17 cellular contexts compared by ENCODE assay signal in genomic region chr20:34736106-34736505, GRCh38.
"Had no signal": no experiment of that assay in that cellular context is flagged by ENCODE, and none has a peak within 500 bp of the region (broad histone marks: within the 10 kb centered on the region; RNA-seq: fewer than 3 reads in every experiment).

No MANE protein-coding gene starts in this region.

- H3K4me3 Mint-ChIP-seq: activated CD4-positive, alpha-beta T cell treated with anti-CD3 and anti-CD28 coated beads, Interleukin-2, amount 10 ng/mL, durations not matched to agents 7 days and 5 days; activated naive CD8-positive, alpha-beta T cell; memory B cell; natural killer cell treated with Interleukin-12 subunit alpha and Interleukin-12 subunit beta and Interleukin-15 and Interleukin-18, amount 100 ng/mL, for 72 hours; stimulated activated effector memory CD8-positive, alpha-beta T cell treated with anti-CD3 and anti-CD28 coated beads, Interleukin-12 subunit alpha, Interleukin-12 subunit beta, amount 100 ng/mL, for 72 hours had no signal

- H3K4me1 Mint-ChIP-seq: activated CD4-positive, alpha-beta T cell treated with anti-CD3 and anti-CD28 coated beads, Interleukin-2, amount 10 ng/mL, durations not matched to agents 7 days and 5 days; memory B cell; stimulated activated effector memory CD8-positive, alpha-beta T cell treated with anti-CD3 and anti-CD28 coated beads, Interleukin-12 subunit alpha, Interleukin-12 subunit beta, amount 100 ng/mL, for 72 hours had no signal

- H3K27ac ChIP-seq: body of pancreas, epithelial cell of prostate, left lung had no signal

- H3K27me3 Mint-ChIP-seq: activated CD4-positive, alpha-beta T cell treated with anti-CD3 and anti-CD28 coated beads, Interleukin-2, amount 10 ng/mL, durations not matched to agents 7 days and 5 days; activated naive CD8-positive, alpha-beta T cell; memory B cell; natural killer cell treated with Interleukin-12 subunit alpha and Interleukin-12 subunit beta and Interleukin-15 and Interleukin-18, amount 100 ng/mL, for 72 hours had no signal

- ATAC-seq: body of pancreas; left lung; natural killer cell treated with Interleukin-12 subunit alpha and Interleukin-12 subunit beta and Interleukin-15 and Interleukin-18, amount 100 ng/mL, for 72 hours; stimulated activated effector memory CD8-positive, alpha-beta T cell treated with anti-CD3 and anti-CD28 coated beads, Interleukin-12 subunit alpha, Interleukin-12 subunit beta, amount 100 ng/mL, for 72 hours had no signal

- FAIRE-seq: frontal cortex, TTC549 had no signal

- H3K4me3 ChIP-seq: body of pancreas, left lung had no signal

- H3K4me1 ChIP-seq: body of pancreas, left lung had no signal

- H3K27ac Mint-ChIP-seq: activated CD4-positive, alpha-beta T cell treated with anti-CD3 and anti-CD28 coated beads, Interleukin-2, amount 10 ng/mL, durations not matched to agents 7 days and 5 days; activated naive CD8-positive, alpha-beta T cell; memory B cell; natural killer cell treated with Interleukin-12 subunit alpha and Interleukin-12 subunit beta and Interleukin-15 and Interleukin-18, amount 100 ng/mL, for 72 hours; stimulated activated effector memory CD8-positive, alpha-beta T cell treated with anti-CD3 and anti-CD28 coated beads, Interleukin-12 subunit alpha, Interleukin-12 subunit beta, amount 100 ng/mL, for 72 hours had no signal

- H3K9me3 Mint-ChIP-seq: activated CD4-positive, alpha-beta T cell treated with anti-CD3 and anti-CD28 coated beads, Interleukin-2, amount 10 ng/mL, durations not matched to agents 7 days and 5 days; memory B cell; natural killer cell treated with Interleukin-12 subunit alpha and Interleukin-12 subunit beta and Interleukin-15 and Interleukin-18, amount 100 ng/mL, for 72 hours; stimulated activated effector memory CD8-positive, alpha-beta T cell treated with anti-CD3 and anti-CD28 coated beads, Interleukin-12 subunit alpha, Interleukin-12 subunit beta, amount 100 ng/mL, for 72 hours had no signal

- H3K27me3 ChIP-seq: body of pancreas, left lung had no signal

- H3K9me3 ChIP-seq: body of pancreas, left lung had no signal

- DNase-seq: activated CD4-positive, alpha-beta T cell treated with anti-CD3 and anti-CD28 coated beads, Interleukin-2, amount 10 ng/mL, durations not matched to agents 7 days and 5 days; activated CD8-positive, alpha-beta memory T cell treated with anti-CD3 and anti-CD28 coated beads for 24 hours; activated gamma-delta T cell treated with Interleukin-2 at 50 U/mL for 16 hours; amygdala; body of pancreas; dermis blood vessel endothelial cell; islet precursor cell; left lung; occipital lobe; SW 1271 had no signal
